In genomic region chr6:117483645-117484016, GRCh38 we compare ENCODE assay signal across 8 cellular contexts. TPM values are rescaled to one million over a fixed set of nuclear protein-coding genes. Genes with fewer than 3 reads are reported as not detected.
DNase-seq lines count a peak whose midpoint lies in the region; ATAC-seq and TF ChIP-seq lines count a peak whose summit lies in the region.

No MANE protein-coding gene starts in this region.

- DNase-seq in activated CD4-positive, alpha-beta T cell treated with anti-CD3 and anti-CD28 coated beads for 36 hours = peak; percentile 16
- no peak for DNase-seq in activated CD4-positive, alpha-beta T cell treated with anti-CD3 and anti-CD28 coated beads, Interleukin-2, amount 50 U/mL, for 1 hour
- no peak for DNase-seq in SK-N-MC (ENCODE audit: low read depth, low spot score)
- DNase-seq in epithelial cell of prostate (ENCODE audit: low read depth, low spot score) = no peak
- DNase-seq in effector CD8-positive, alpha-beta T cell (lab: John Stamatoyannopoulos, UW) = no peak

- H3K36me3 Mint-ChIP-seq in activated CD4-positive, alpha-beta T cell treated with anti-CD3 and anti-CD28 coated beads for 36 hours (ENCODE audit: low read depth) = no peaks in the 10 kb centered on the region

- intact Hi-C loops in activated CD4-positive, alpha-beta T cell treated with anti-CD3 and anti-CD28 coated beads for 36 hours (cut with DNase I, micrococcal nuclease) = loop anchor here (1.0 to 10.0 kb wide), 4 partner anchors 35 to 799 kb away; partner anchors contain the start of genes KPNA5 (in 1 of the 2) and NUS1 (in 1 of the 2)

- no peaks in the 10 kb centered on the region for H3F3A ChIP-seq in neural cell (ENCODE audit: insufficient read depth, low read length, poor library complexity, severe bottlenecking)

- no peaks in the 10 kb centered on the region for H3K36me3 ChIP-seq in SK-N-MC (ENCODE audit: insufficient read depth, low read length)
- H3K36me3 ChIP-seq in neural cell (ENCODE audit: insufficient read depth, low read length) = no peaks in the 10 kb centered on the region

- TF ChIP-seq CTCF in neural cell (IDR thresholded peaks at IDR 0.05; ENCODE audit: poor library complexity, severe bottlenecking) = no peak

- peak overlapping the region; percentile 27 for H3K27ac Mint-ChIP-seq in activated CD4-positive, alpha-beta T cell treated with anti-CD3 and anti-CD28 coated beads for 36 hours

- no peaks in the 10 kb centered on the region for H3K79me2 ChIP-seq in neural cell (replicated peaks; ENCODE audit: insufficient read depth, low read length)

- POLR2A ChIA-PET in activated CD4-positive, alpha-beta T cell treated with anti-CD3 and anti-CD28 coated beads for 36 hours (lab: Charles Lee) = interaction anchor here (0.7 kb wide), 1 partner anchor 8 kb away, joined by 3 read pairs; no protein-coding TSS in a partner anchor

- H3K9me3 ChIP-seq in SK-N-MC (ENCODE audit: low read depth, low read length) (no peaks in the 10 kb centered on the region), neural cell (ENCODE audit: low read length) (no peaks in the 10 kb centered on the region)

- H4K20me1 ChIP-seq in neural cell (ENCODE audit: insufficient read depth) = no peaks in the 10 kb centered on the region

- H3K27ac ChIP-seq in SK-N-MC (no peak overlapping the region), epithelial cell of prostate (peak overlapping the region; percentile 74), neural cell (ENCODE audit: low read length) (no peak overlapping the region)

- H2AFZ ChIP-seq in neural cell (ENCODE audit: low read depth, low read length) = no peak overlapping the region

- ATAC-seq in activated CD4-positive, alpha-beta T cell treated with anti-CD3 and anti-CD28 coated beads for 36 hours = no peak
- ATAC-seq in HG03460 (IDR thresholded peaks at IDR 0.05; ENCODE audit: unreplicated experiment) (peak; percentile 19), HG02571 (IDR thresholded peaks at IDR 0.05; ENCODE audit: unreplicated experiment) (no peak)

- TF ChIP-seq EP300 in neural cell (conservative IDR thresholded peaks at IDR 0.05; ENCODE audit: poor library complexity, severe bottlenecking) = no peak

- CTCF ChIA-PET in activated CD4-positive, alpha-beta T cell treated with anti-CD3 and anti-CD28 coated beads for 36 hours (lab: Charles Lee) = interaction anchor here (0.6 to 0.9 kb wide), 3 partner anchors 23 to 119 kb away, joined by 3 to 4 read pairs (median 3); no protein-coding TSS in a partner anchor

- peaks cover 51% of the 10 kb centered on the region for H3K27me3 Mint-ChIP-seq in activated CD4-positive, alpha-beta T cell treated with anti-CD3 and anti-CD28 coated beads for 36 hours

- H3K4me3 ChIP-seq in SK-N-MC (peak overlapping the region; percentile 96), neural cell (ENCODE audit: low read length) (peak overlapping the region; percentile 76)

- H3K4me3 Mint-ChIP-seq in activated CD4-positive, alpha-beta T cell treated with anti-CD3 and anti-CD28 coated beads for 36 hours = peak overlapping the region; percentile 75

- H3K9ac ChIP-seq in SK-N-MC (ENCODE audit: insufficient read length) (peak overlapping the region; percentile 83), neural cell (ENCODE audit: low read length) (peak overlapping the region; percentile 57)

- H3K9me2 ChIP-seq in neural cell (ENCODE audit: insufficient read depth, low read length) = no peaks in the 10 kb centered on the region

- peak overlapping the region; percentile 74 for H3K4me2 ChIP-seq in neural cell (ENCODE audit: low read length)

- peaks cover 33% of the 10 kb centered on the region for H3K27me3 ChIP-seq in neural cell (ENCODE audit: insufficient read depth, low read depth, low read length)

- peaks cover 15% of the 10 kb centered on the region for H3K4me1 Mint-ChIP-seq in activated CD4-positive, alpha-beta T cell treated with anti-CD3 and anti-CD28 coated beads for 36 hours

- H3K9me3 Mint-ChIP-seq in activated CD4-positive, alpha-beta T cell treated with anti-CD3 and anti-CD28 coated beads for 36 hours (ENCODE audit: low read depth) = no peaks in the 10 kb centered on the region

- no peak for TF ChIP-seq RAD21 in neural cell (conservative IDR thresholded peaks at IDR 0.05)

TF ChIP-seq in neural cell, 6 proteins besides CTCF, POLR2A, EP300 and RAD21:
- TF ChIP-seq EZH2 (IDR thresholded peaks at IDR 0.05; ENCODE audit: borderline replicate concordance, insufficient read depth, low read length, poor library complexity, severe bottlenecking) (no peak), REST (IDR thresholded peaks at IDR 0.05; ENCODE audit: borderline replicate concordance) (no peak), SMC3 (conservative IDR thresholded peaks at IDR 0.05; ENCODE audit: poor library complexity) (no peak), POLR2AphosphoS5 (IDR thresholded peaks at IDR 0.05) (no peak), MXI1 (conservative IDR thresholded peaks at IDR 0.05; ENCODE audit: poor library complexity, severe bottlenecking) (no peak), TAF1 (IDR thresholded peaks at IDR 0.05; ENCODE audit: low read depth) (no peak)

RNA-seq across cellular contexts. Expression of gene DCBLD1, which starts 1.2 kb away (rescaled TPM):
- 1 to 10 TPM; 1.2 to 1.6 TPM for total RNA-seq in activated CD4-positive, alpha-beta T cell treated with anti-CD3 and anti-CD28 coated beads for 36 hours
- 11.4 and 21.4 TPM in 2 replicates for polyA plus RNA-seq in neural cell
- polyA minus RNA-seq in neural cell = 15.8 and 18.3 TPM in 2 replicates

RNA-seq across cellular contexts. Expression of gene ROS1, which starts 57.9 kb away (rescaled TPM):
- total RNA-seq in activated CD4-positive, alpha-beta T cell treated with anti-CD3 and anti-CD28 coated beads for 36 hours = not detected
- not detected in 2 replicates for polyA plus RNA-seq in neural cell
- polyA minus RNA-seq in neural cell = not detected in 2 replicates
